Comparison of ENCODE assay signal across 9 cellular contexts in genomic region chr11:69912911-69913451, GRCh38.
DNase-seq lines count a peak whose midpoint lies in the region; ATAC-seq and TF ChIP-seq lines count a peak whose summit lies in the region.
"Had no signal": no experiment of that assay in that cellular context is flagged by ENCODE, and none has a peak within 500 bp of the region (broad histone marks: within the 10 kb centered on the region; RNA-seq: fewer than 3 reads in every experiment).

No MANE protein-coding gene starts in this region.

- H3K4me3 Mint-ChIP-seq in natural killer cell treated with Interleukin-12 subunit alpha and Interleukin-12 subunit beta and Interleukin-15 and Interleukin-18, amount 100 ng/mL, for 72 hours: no peak overlapping the region
- H3K4me3 Mint-ChIP-seq in natural killer cell: no peak overlapping the region
- H3K4me3 Mint-ChIP-seq: T-helper 2 cell treated with Interferon-gamma antibody and Interleukin-4, amounts not matched to agents 5 μg/mL and 100 μg/mL, for 36 hours had no signal

- H3K4me1 Mint-ChIP-seq in natural killer cell treated with Interleukin-12 subunit alpha and Interleukin-12 subunit beta and Interleukin-15 and Interleukin-18, amount 100 ng/mL, for 72 hours (ENCODE audit: low read depth in 2 of 2): peaks cover 0 to 2% of the 10 kb centered on the region in 2 donors
- peaks cover 0 to 5% of the 10 kb centered on the region in 2 donors for H3K4me1 Mint-ChIP-seq in natural killer cell

- H3K27me3 Mint-ChIP-seq in natural killer cell treated with Interleukin-12 subunit alpha and Interleukin-12 subunit beta and Interleukin-15 and Interleukin-18, amount 100 ng/mL, for 72 hours: peaks cover 0 to 6% of the 10 kb centered on the region in 2 donors
- peaks cover 0 to 7% of the 10 kb centered on the region in 2 donors for H3K27me3 Mint-ChIP-seq in natural killer cell (ENCODE audit: low read depth in 2 of 2)

- H3K36me3 Mint-ChIP-seq in natural killer cell treated with Interleukin-12 subunit alpha and Interleukin-12 subunit beta and Interleukin-15 and Interleukin-18, amount 100 ng/mL, for 72 hours: no peaks in the 10 kb centered on the region
- H3K36me3 Mint-ChIP-seq in natural killer cell: no peaks in the 10 kb centered on the region

- TF ChIP-seq CTCF in natural killer cell (IDR thresholded peaks at IDR 0.05): no peak

- H3K27ac Mint-ChIP-seq in natural killer cell treated with Interleukin-12 subunit alpha and Interleukin-12 subunit beta and Interleukin-15 and Interleukin-18, amount 100 ng/mL, for 72 hours: no peak overlapping the region
- H3K27ac Mint-ChIP-seq in natural killer cell: no peak overlapping the region
- H3K27ac Mint-ChIP-seq: T-helper 2 cell treated with Interferon-gamma antibody and Interleukin-4, amounts not matched to agents 5 μg/mL and 100 μg/mL, for 36 hours had no signal

- no peaks in the 10 kb centered on the region for H3K9me3 Mint-ChIP-seq in natural killer cell treated with Interleukin-12 subunit alpha and Interleukin-12 subunit beta and Interleukin-15 and Interleukin-18, amount 100 ng/mL, for 72 hours
- H3K9me3 Mint-ChIP-seq in natural killer cell: no peaks in the 10 kb centered on the region
- H3K9me3 Mint-ChIP-seq: T-helper 2 cell treated with Interferon-gamma antibody and Interleukin-4, amounts not matched to agents 5 μg/mL and 100 μg/mL, for 36 hours had no signal

- ATAC-seq in natural killer cell treated with Interleukin-12 subunit alpha and Interleukin-12 subunit beta and Interleukin-15 and Interleukin-18, amount 100 ng/mL, for 72 hours: no peak
- no peak for ATAC-seq in natural killer cell
- no peak for ATAC-seq in left ventricle myocardium superior
- ATAC-seq in GM19455 (IDR thresholded peaks at IDR 0.05; ENCODE audit: unreplicated experiment): no peak
- no peak for ATAC-seq in HG03280 (IDR thresholded peaks at IDR 0.05; ENCODE audit: unreplicated experiment)

- peak; percentile 39 for DNase-seq in natural killer cell treated with Interleukin-12 subunit alpha and Interleukin-12 subunit beta and Interleukin-15 and Interleukin-18, amount 100 ng/mL, for 72 hours (ENCODE audit: low spot score)
- no peak for DNase-seq in natural killer cell
- DNase-seq in SW480 (ENCODE audit: low spot score): peak; percentile 84
- peak; percentile 25 for DNase-seq in left ventricle myocardium superior
- DNase-seq in central memory CD4-positive, alpha-beta T cell: no peak
- DNase-seq in HK-2 (ENCODE audit: unreplicated experiment): no peak

- intact Hi-C loops in natural killer cell (cut with micrococcal nuclease) (loop anchor here (10.0 kb wide), 1 partner anchor 562 kb away; no protein-coding TSS in a partner anchor), left ventricle myocardium superior (cut with micrococcal nuclease) (no loop called here)

Comparison
In these comparisons a context has a peak if more than half of its experiments do, and no peak if none do; other contexts are left out.
1. DNase-seq: peak in natural killer cell treated with Interleukin-12 subunit alpha and Interleukin-12 subunit beta and Interleukin-15 and Interleukin-18, amount 100 ng/mL, for 72 hours (single experiment), SW480 (single experiment) and left ventricle myocardium superior (single experiment); none in natural killer cell (single experiment), central memory CD4-positive, alpha-beta T cell (single experiment) and HK-2 (single experiment).